Comparison of ENCODE assay signal across 22 cellular contexts in genomic region chr9:36416870-36417269, GRCh38.
"Had no signal": no experiment of that assay in that cellular context is flagged by ENCODE, and none has a peak within 500 bp of the region (broad histone marks: within the 10 kb centered on the region; RNA-seq: fewer than 3 reads in every experiment).

No MANE protein-coding gene starts in this region.

- H3K4me3 ChIP-seq: body of pancreas, mucosa of descending colon, psoas muscle, upper lobe of left lung had no signal

- H3K9me3 ChIP-seq: body of pancreas, mucosa of descending colon, psoas muscle, upper lobe of left lung had no signal

- H3K4me3 Mint-ChIP-seq: activated CD4-positive, alpha-beta memory T cell treated with anti-CD3 and anti-CD28 coated beads for 36 hours; activated CD4-positive, alpha-beta T cell treated with anti-CD3 and anti-CD28 coated beads for 36 hours; activated naive CD8-positive, alpha-beta T cell treated with anti-CD3 and anti-CD28 coated beads, Interleukin-2, amount 10 ng/mL, durations not matched to agents 7 days and 5 days; activated T-helper 1 cell treated with anti-CD3 and anti-CD28 coated beads, Interleukin-12 subunit alpha, Interleukin-12 subunit beta, Interleukin-2, Interleukin-4 antibody, amounts not matched to agents 30 ng/mL and 10 ng/mL and 1 ng/mL, durations not matched to agents 14 hours and 24 hours and 36 hours; naive B cell had no signal

- H3K27me3 Mint-ChIP-seq: activated CD4-positive, alpha-beta memory T cell treated with anti-CD3 and anti-CD28 coated beads for 36 hours; activated CD4-positive, alpha-beta T cell treated with anti-CD3 and anti-CD28 coated beads for 36 hours; activated naive CD8-positive, alpha-beta T cell treated with anti-CD3 and anti-CD28 coated beads, Interleukin-2, amount 10 ng/mL, durations not matched to agents 7 days and 5 days; naive B cell had no signal

- H3K27me3 ChIP-seq: body of pancreas, foreskin keratinocyte, upper lobe of left lung had no signal

- H3K27ac Mint-ChIP-seq: activated CD4-positive, alpha-beta memory T cell treated with anti-CD3 and anti-CD28 coated beads for 36 hours; activated CD4-positive, alpha-beta T cell treated with anti-CD3 and anti-CD28 coated beads for 36 hours; activated naive CD8-positive, alpha-beta T cell treated with anti-CD3 and anti-CD28 coated beads, Interleukin-2, amount 10 ng/mL, durations not matched to agents 7 days and 5 days; activated T-helper 1 cell treated with anti-CD3 and anti-CD28 coated beads, Interleukin-12 subunit alpha, Interleukin-12 subunit beta, Interleukin-2, Interleukin-4 antibody, amounts not matched to agents 30 ng/mL and 10 ng/mL and 1 ng/mL, durations not matched to agents 14 hours and 24 hours and 36 hours had no signal

- H3K4me1 ChIP-seq: foreskin keratinocyte, psoas muscle had no signal

- DNase-seq: activated CD4-positive, alpha-beta memory T cell treated with anti-CD3 and anti-CD28 coated beads for 36 hours; activated CD4-positive, alpha-beta T cell treated with anti-CD3 and anti-CD28 coated beads for 36 hours; activated naive CD4-positive, alpha-beta T cell; activated naive CD8-positive, alpha-beta T cell treated with anti-CD3 and anti-CD28 coated beads, Interleukin-2, amount 10 ng/mL, durations not matched to agents 7 days and 5 days; activated T-cell treated with anti-CD3 and anti-CD28 coated beads for 4 hours; amygdala; caudate nucleus; foreskin keratinocyte; glutamatergic neuron; hippocampal formation; left colon; mammary epithelial cell; mucosa of descending colon; naive B cell; psoas muscle; stimulated activated naive CD8-positive, alpha-beta T cell treated with anti-CD3 and anti-CD28 coated beads, Interleukin-15, Interleukin-2, amounts not matched to agents 100 U/mL and 50 U/mL, for 24 hours; substantia nigra; T-helper 2 cell had no signal

- H3K27ac ChIP-seq: body of pancreas, foreskin keratinocyte, psoas muscle, upper lobe of left lung had no signal

- ATAC-seq: activated CD4-positive, alpha-beta T cell treated with anti-CD3 and anti-CD28 coated beads for 36 hours; body of pancreas; foreskin keratinocyte; left colon; mucosa of descending colon; psoas muscle; right cardiac atrium; stimulated activated naive CD8-positive, alpha-beta T cell treated with anti-CD3 and anti-CD28 coated beads, Interleukin-15, Interleukin-2, amounts not matched to agents 100 U/mL and 50 U/mL, for 24 hours had no signal

- H3K9me3 Mint-ChIP-seq: activated CD4-positive, alpha-beta memory T cell treated with anti-CD3 and anti-CD28 coated beads for 36 hours; activated naive CD8-positive, alpha-beta T cell treated with anti-CD3 and anti-CD28 coated beads, Interleukin-2, amount 10 ng/mL, durations not matched to agents 7 days and 5 days; activated T-helper 1 cell treated with anti-CD3 and anti-CD28 coated beads, Interleukin-12 subunit alpha, Interleukin-12 subunit beta, Interleukin-2, Interleukin-4 antibody, amounts not matched to agents 30 ng/mL and 10 ng/mL and 1 ng/mL, durations not matched to agents 14 hours and 24 hours and 36 hours; naive B cell had no signal
